ENCODE assay signal across 19 cellular contexts in the genomic region with DNA sequence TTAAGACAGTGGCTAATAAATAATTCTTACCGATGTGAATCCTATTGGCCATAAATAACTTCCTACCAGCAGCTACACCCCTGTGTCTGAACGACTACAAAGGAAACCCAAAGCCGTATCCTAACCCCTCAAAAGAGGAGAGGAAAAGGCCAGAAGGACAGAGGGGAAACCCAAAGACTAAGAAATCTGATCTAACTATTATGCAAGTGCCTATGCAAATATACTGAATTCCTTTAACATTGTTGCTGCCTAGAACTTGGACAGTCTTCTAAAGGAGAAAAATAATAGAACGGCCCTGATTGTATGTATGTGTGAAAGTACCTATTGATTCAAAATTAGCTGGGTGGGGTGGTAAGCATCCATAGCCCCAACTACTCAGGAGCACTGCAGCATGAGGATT. TPM values are rescaled to one million over a fixed set of nuclear protein-coding genes. Genes with fewer than 3 reads are reported as not detected.
DNase-seq lines count a peak whose midpoint lies in the region; ATAC-seq and TF ChIP-seq lines count a peak whose summit lies in the region.
"Had no signal": no experiment of that assay in that cellular context is flagged by ENCODE, and none has a peak within 500 bp of the region (broad histone marks: within the 10 kb centered on the region; RNA-seq: fewer than 3 reads in every experiment).

No MANE protein-coding gene starts in this region.

- TF ChIP-seq CTCF in GM12875 (IDR thresholded peaks at IDR 0.05; ENCODE audit: borderline replicate concordance, insufficient read depth, low read depth, low read length) = no peak
- no peak for TF ChIP-seq CTCF in OCI-LY3 (IDR thresholded peaks at IDR 0.05; ENCODE audit: low read depth, low read length)
- TF ChIP-seq CTCF in hepatocyte (IDR thresholded peaks at IDR 0.05; ENCODE audit: poor library complexity) = no peak

- no peaks in the 10 kb centered on the region for H3K9me3 Mint-ChIP-seq in stimulated activated naive B cell treated with anti-CD40 and anti-IgM and Interleukin-4, amounts not matched to agents 10 μg/mL and 1 μg/mL and 100 μg/mL, for 72 hours
- H3K9me3 Mint-ChIP-seq: CD8-positive, alpha-beta T cell had no signal

- H4K20me1 ChIP-seq in OCI-LY3 (ENCODE audit: insufficient read depth, low read length) = no peaks in the 10 kb centered on the region
- H4K20me1 ChIP-seq in hepatocyte (ENCODE audit: insufficient read depth, poor library complexity, severe bottlenecking) = no peaks in the 10 kb centered on the region

- H3K36me3 Mint-ChIP-seq in stimulated activated naive B cell treated with anti-CD40 and anti-IgM and Interleukin-4, amounts not matched to agents 10 μg/mL and 1 μg/mL and 100 μg/mL, for 72 hours = peaks cover 0 to 3% of the 10 kb centered on the region in 2 donors
- H3K36me3 Mint-ChIP-seq: CD8-positive, alpha-beta T cell had no signal

- peaks cover 32% of the 10 kb centered on the region for H3K4me1 ChIP-seq in OCI-LY3 (ENCODE audit: low read length)
- H3K4me1 ChIP-seq in hepatocyte (ENCODE audit: insufficient read depth) = peaks cover 5% of the 10 kb centered on the region

- H3K27me3 Mint-ChIP-seq in stimulated activated naive B cell treated with anti-CD40 and anti-IgM and Interleukin-4, amounts not matched to agents 10 μg/mL and 1 μg/mL and 100 μg/mL, for 72 hours = no peaks in the 10 kb centered on the region

- WGBS in hepatocyte (ENCODE audit: low lambda C conversion rate, missing lambda C conversion rate) = 90% methylated on average over 4 of the region's 4 CpGs

- no peaks in the 10 kb centered on the region for H3K9me2 ChIP-seq in hepatocyte (replicated peaks; ENCODE audit: insufficient read depth)

- H3K27me3 ChIP-seq in OCI-LY3 (ENCODE audit: low read depth, low read length) (no peaks in the 10 kb centered on the region), hepatocyte (no peaks in the 10 kb centered on the region)
- H3K27me3 ChIP-seq: MG63 had no signal

- H3K27ac Mint-ChIP-seq in stimulated activated naive B cell treated with anti-CD40 and anti-IgM and Interleukin-4, amounts not matched to agents 10 μg/mL and 1 μg/mL and 100 μg/mL, for 72 hours = peak overlapping the region; percentile 81
- H3K27ac Mint-ChIP-seq: CD8-positive, alpha-beta T cell had no signal

- H3K4me3 Mint-ChIP-seq in stimulated activated naive B cell treated with anti-CD40 and anti-IgM and Interleukin-4, amounts not matched to agents 10 μg/mL and 1 μg/mL and 100 μg/mL, for 72 hours = peak overlapping the region in 1 of 2 donors; percentile 75
- H3K4me3 Mint-ChIP-seq: CD8-positive, alpha-beta T cell had no signal

- H3K79me2 ChIP-seq in OCI-LY3 (ENCODE audit: low read length) = no peaks in the 10 kb centered on the region
- no peaks in the 10 kb centered on the region for H3K79me2 ChIP-seq in hepatocyte

- H3K4me3 ChIP-seq in GM12875 (ENCODE audit: low read depth, low read length) (peak overlapping the region; percentile 41), OCI-LY3 (ENCODE audit: low read length) (peak overlapping the region; percentile 78), hepatocyte (no peak overlapping the region)
- H3K4me3 ChIP-seq: GM23248, MG63 had no signal

- H3K9ac ChIP-seq in OCI-LY3 (ENCODE audit: low read length) = peak overlapping the region; percentile 68
- H3K9ac ChIP-seq: GM23248 had no signal

- H3K4me1 Mint-ChIP-seq in stimulated activated naive B cell treated with anti-CD40 and anti-IgM and Interleukin-4, amounts not matched to agents 10 μg/mL and 1 μg/mL and 100 μg/mL, for 72 hours = peaks cover 10 to 24% of the 10 kb centered on the region in 2 donors

- H3K27ac ChIP-seq in OCI-LY3 (ENCODE audit: low read length) (peak overlapping the region; percentile 95), hepatocyte (peak overlapping the region; percentile 87)
- H3K27ac ChIP-seq: GM23248, HL-60 had no signal

- DNase-seq in hepatocyte (ENCODE audit: low spot score) = no peak
- no peak for DNase-seq in stimulated activated naive B cell treated with anti-CD40 and anti-IgM and Interleukin-4, amounts not matched to agents 10 μg/mL and 1 μg/mL and 100 μg/mL, for 72 hours
- no peak for DNase-seq in activated CD4-positive, CD25-positive, alpha-beta regulatory T cell (lab: John Stamatoyannopoulos, UW)
- DNase-seq in NCI-H1417 (lab: John Stamatoyannopoulos, UW) = no peak
- DNase-seq in NCI-H524 (lab: John Stamatoyannopoulos, UW) = no peak
- DNase-seq: CD8-positive, alpha-beta T cell; GF-D8; GM23248; KG1; MG63; NCI-H2029; NCI-H2171 treated with DMSO at 0.1 percent for 48 hours; SIG-M5 had no signal

- H3K9me3 ChIP-seq in OCI-LY3 (ENCODE audit: insufficient read depth, low read length) (no peaks in the 10 kb centered on the region), hepatocyte (ENCODE audit: low read depth) (no peaks in the 10 kb centered on the region)
- H3K9me3 ChIP-seq: MG63 had no signal

- peak overlapping the region; percentile 89 for H3K4me2 ChIP-seq in OCI-LY3 (ENCODE audit: low read length)
- no peak overlapping the region for H3K4me2 ChIP-seq in hepatocyte

- H3K36me3 ChIP-seq in OCI-LY3 (replicated peaks; ENCODE audit: low read depth, low read length) (no peaks in the 10 kb centered on the region), hepatocyte (replicated peaks; ENCODE audit: insufficient read depth, low read depth) (no peaks in the 10 kb centered on the region)
- H3K36me3 ChIP-seq: MG63 had no signal

- no peak for ATAC-seq in stimulated activated naive B cell treated with anti-CD40 and anti-IgM and Interleukin-4, amounts not matched to agents 10 μg/mL and 1 μg/mL and 100 μg/mL, for 72 hours (replicated peaks)
- ATAC-seq: CD8-positive, alpha-beta T cell had no signal

- H2AFZ ChIP-seq in OCI-LY3 (ENCODE audit: low read depth, low read length) (peak overlapping the region; percentile 22), hepatocyte (no peak overlapping the region)
- H2AFZ ChIP-seq: GM23248 had no signal

RNA-seq across cellular contexts. Expression of gene PLEKHG7, which starts 1.0 kb away (rescaled TPM):
- total RNA-seq in hepatocyte = 0.16 and 0.17 TPM in 2 replicates
- 0.94 TPM in 1 of 2 replicates, not detected in the other for polyA plus RNA-seq in hepatocyte
- total RNA-seq: CD8-positive, alpha-beta T cell; GM23248; NCI-H460; RPMI7951 had no signal
- polyA plus RNA-seq: BJ, GM23248 had no signal
